ENCODE assay signal across 1 cellular context in genomic region chr4:48268956-48269860, GRCh38.
TF ChIP-seq lines count a peak whose summit lies in the region.

TEC (minus strand) TSS chr4:48269838; CDS start chr4:48228614, 41,224 bp downstream.

TF ChIP-seq in HepG2, 621 proteins besides CTCF, POLR2A, EP300 and RAD21 (continued from another document and continues in another):
- peak; percentile 46; the same call in 1 of the 2 replicates for TF ChIP-seq SNAPC4 (CRISPR knock-in tag; IDR thresholded peaks at IDR 0.05)
- TF ChIP-seq MAZ (IDR thresholded peaks at IDR 0.05; ENCODE audit: borderline replicate concordance, low read depth, low read length): no peak
- TF ChIP-seq MAZ (CRISPR knock-in tag; IDR thresholded peaks at IDR 0.05; ENCODE audit: low read depth): no peak
- no peak for TF ChIP-seq PCBP2 (optimal IDR thresholded peaks at IDR 0.05; ENCODE audit: low read depth, low read length, poor library complexity, severe bottlenecking)
- TF ChIP-seq ZNF770 (CRISPR knock-in tag; IDR thresholded peaks at IDR 0.05): no peak
- no peak for TF ChIP-seq CHCHD3 (CRISPR knock-in tag; IDR thresholded peaks at IDR 0.05)
- no peak for TF ChIP-seq ZMYM2 (CRISPR knock-in tag; IDR thresholded peaks at IDR 0.05)
- TF ChIP-seq POLR2AphosphoS5 (IDR thresholded peaks at IDR 0.05; ENCODE audit: low read depth, low read length): no peak
- no peak for TF ChIP-seq ZNF460 (CRISPR knock-in tag; IDR thresholded peaks at IDR 0.05; ENCODE audit: borderline replicate concordance)
- no peak for TF ChIP-seq ATF7 (IDR thresholded peaks at IDR 0.05)
- TF ChIP-seq ATF7 (CRISPR knock-in tag; IDR thresholded peaks at IDR 0.05): no peak
- no peak for TF ChIP-seq LCORL (IDR thresholded peaks at IDR 0.05)
- TF ChIP-seq LCORL (CRISPR knock-in tag; IDR thresholded peaks at IDR 0.05): no peak
- no peak for TF ChIP-seq SP140L (CRISPR knock-in tag; IDR thresholded peaks at IDR 0.05; ENCODE audit: borderline replicate concordance)
- no peak for TF ChIP-seq ETV5 (CRISPR knock-in tag; IDR thresholded peaks at IDR 0.05; ENCODE audit: borderline replicate concordance)
- TF ChIP-seq ZNF597 (CRISPR knock-in tag; IDR thresholded peaks at IDR 0.05): no peak
- no peak for TF ChIP-seq CCDC6 (CRISPR knock-in tag; IDR thresholded peaks at IDR 0.05)
- TF ChIP-seq FOXP1 (IDR thresholded peaks at IDR 0.05): no peak
- TF ChIP-seq FOXP1 (CRISPR knock-in tag; IDR thresholded peaks at IDR 0.05): no peak
- TF ChIP-seq KDM6A (CRISPR knock-in tag; IDR thresholded peaks at IDR 0.05; ENCODE audit: low read depth): no peak
- no peak for TF ChIP-seq CBX2 (IDR thresholded peaks at IDR 0.05; ENCODE audit: low read depth, low read length)
- TF ChIP-seq CBX2 (CRISPR knock-in tag; IDR thresholded peaks at IDR 0.05; ENCODE audit: low read depth): no peak
- no peak for TF ChIP-seq DZIP1 (CRISPR knock-in tag; IDR thresholded peaks at IDR 0.05)
- 0 out of 2 replicates have a peak, but pooled peaks have one; percentile 8 for TF ChIP-seq ZNF564 (CRISPR knock-in tag; IDR thresholded peaks at IDR 0.05)
- no peak for TF ChIP-seq ZNF33B (CRISPR knock-in tag; IDR thresholded peaks at IDR 0.05)
- TF ChIP-seq ZZZ3 (CRISPR knock-in tag; IDR thresholded peaks at IDR 0.05; ENCODE audit: borderline replicate concordance): no peak
- TF ChIP-seq JUN (CRISPR knock-in tag; IDR thresholded peaks at IDR 0.05): no peak
- no peak for TF ChIP-seq DNMT1 (CRISPR knock-in tag; IDR thresholded peaks at IDR 0.05)
- TF ChIP-seq ZSCAN22 (CRISPR knock-in tag; IDR thresholded peaks at IDR 0.05): no peak
- TF ChIP-seq TCF12 (IDR thresholded peaks at IDR 0.05): no peak
- no peak for TF ChIP-seq TCF12 (CRISPR knock-in tag; IDR thresholded peaks at IDR 0.05)
- TF ChIP-seq PHB2 (IDR thresholded peaks at IDR 0.05; ENCODE audit: partially characterized antibody): no peak
- no peak for TF ChIP-seq SMAD3 (CRISPR knock-in tag; IDR thresholded peaks at IDR 0.05)
- TF ChIP-seq POLR2AphosphoS2 (IDR thresholded peaks at IDR 0.05; ENCODE audit: low read depth, low read length): no peak
- peak; percentile 56; the same call in 1 of the 2 replicates for TF ChIP-seq ZNF768 (CRISPR knock-in tag; IDR thresholded peaks at IDR 0.05)
- TF ChIP-seq TFDP2 (CRISPR knock-in tag; IDR thresholded peaks at IDR 0.05): no peak
- TF ChIP-seq MYNN (CRISPR knock-in tag; IDR thresholded peaks at IDR 0.05; ENCODE audit: low read depth): no peak
- TF ChIP-seq DDIT3 (CRISPR knock-in tag; IDR thresholded peaks at IDR 0.05): no peak
- TF ChIP-seq MXD3 (CRISPR knock-in tag; IDR thresholded peaks at IDR 0.05): peak; percentile 42; the same call in 1 of the 2 replicates
- TF ChIP-seq MXD1 (CRISPR knock-in tag; IDR thresholded peaks at IDR 0.05): peak; percentile 37; the same call in 1 of the 2 replicates
- TF ChIP-seq ZNF550 (CRISPR knock-in tag; IDR thresholded peaks at IDR 0.05; ENCODE audit: borderline replicate concordance): no peak
- TF ChIP-seq ZNF773 (CRISPR knock-in tag; IDR thresholded peaks at IDR 0.05; ENCODE audit: borderline replicate concordance): no peak
- TF ChIP-seq ONECUT2 (CRISPR knock-in tag; IDR thresholded peaks at IDR 0.05): no peak
- no peak for TF ChIP-seq KMT2B (CRISPR knock-in tag; IDR thresholded peaks at IDR 0.05)
- TF ChIP-seq RFXANK (CRISPR knock-in tag; IDR thresholded peaks at IDR 0.05): no peak
- TF ChIP-seq DMTF1 (CRISPR knock-in tag; IDR thresholded peaks at IDR 0.05): no peak
- TF ChIP-seq HNRNPK (IDR thresholded peaks at IDR 0.05; ENCODE audit: low read depth, low read length, poor library complexity, severe bottlenecking): peak; percentile 53
- TF ChIP-seq ZEB1 (IDR thresholded peaks at IDR 0.05; ENCODE audit: insufficient replicate concordance, low read depth): peak; percentile 36
- peak; percentile 36; the same call in 1 of the 2 replicates for TF ChIP-seq ZFP91 (CRISPR knock-in tag; IDR thresholded peaks at IDR 0.05; ENCODE audit: borderline replicate concordance)
- no peak for TF ChIP-seq ARID2 (CRISPR knock-in tag; IDR thresholded peaks at IDR 0.05; ENCODE audit: borderline replicate concordance)
- no peak for TF ChIP-seq TGIF2 (CRISPR knock-in tag; IDR thresholded peaks at IDR 0.05)
- no peak for TF ChIP-seq DR1 (CRISPR knock-in tag; IDR thresholded peaks at IDR 0.05)
- TF ChIP-seq SNRNP70 (IDR thresholded peaks at IDR 0.05; ENCODE audit: low read depth, low read length): no peak
- TF ChIP-seq FOXK2 (IDR thresholded peaks at IDR 0.05): no peak
- no peak for TF ChIP-seq ZNF367 (CRISPR knock-in tag; IDR thresholded peaks at IDR 0.05; ENCODE audit: borderline replicate concordance)
- no peak for TF ChIP-seq ZNF333 (CRISPR knock-in tag; IDR thresholded peaks at IDR 0.05; ENCODE audit: borderline replicate concordance)
